In the genomic region with DNA sequence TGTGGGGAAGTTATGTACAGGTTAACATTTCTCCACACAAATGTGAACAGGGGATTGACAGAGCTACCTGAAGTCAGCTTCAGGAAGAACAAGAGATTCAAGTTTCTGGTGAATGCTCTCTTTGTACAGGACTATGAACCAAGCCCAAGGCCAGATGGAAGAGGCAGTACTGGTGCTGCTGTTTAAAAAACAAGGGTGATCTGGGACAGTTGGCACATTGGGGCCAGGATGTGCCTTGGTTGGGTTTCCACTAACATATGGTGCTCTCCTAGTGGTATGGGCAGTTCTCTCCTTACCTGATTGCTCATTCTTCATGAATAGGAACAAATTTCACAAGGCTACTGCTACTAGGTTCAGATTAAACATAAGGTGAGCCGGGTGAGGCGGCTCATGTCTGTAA, we compare ENCODE assay signal across 15 cellular contexts.
"Had no signal": no experiment of that assay in that cellular context is flagged by ENCODE, and none has a peak within 500 bp of the region (broad histone marks: within the 10 kb centered on the region; RNA-seq: fewer than 3 reads in every experiment).

No MANE protein-coding gene starts in this region.

- H3K9me3 ChIP-seq: esophagus squamous epithelium, sigmoid colon, testis had no signal

- H3K27me3 Mint-ChIP-seq: activated naive CD4-positive, alpha-beta T cell treated with anti-CD3 and anti-CD28 coated beads, Interleukin-2, amount 50 U/mL, for 24 hours had no signal

- DNase-seq: activated CD4-positive, alpha-beta T cell treated with anti-CD3 and anti-CD28 coated beads for 4 hours; activated CD8-positive, alpha-beta memory T cell treated with anti-CD3 and anti-CD28 coated beads for 24 hours; dermis blood vessel endothelial cell; endodermal cell; esophagus squamous epithelium; foreskin fibroblast; glutamatergic neuron; natural killer cell; sigmoid colon; stimulated activated naive CD8-positive, alpha-beta T cell treated with anti-CD3 and anti-CD28 coated beads, Interleukin-15, Interleukin-2, amounts not matched to agents 100 U/mL and 50 U/mL, for 24 hours; SW 1271; testis had no signal

- H3K4me3 ChIP-seq: esophagus squamous epithelium, lung, sigmoid colon, testis had no signal

- H3K27ac Mint-ChIP-seq: activated naive CD4-positive, alpha-beta T cell treated with anti-CD3 and anti-CD28 coated beads, Interleukin-2, amount 50 U/mL, for 24 hours; endodermal cell had no signal

- H3K27ac ChIP-seq: sigmoid colon, testis, VCaP had no signal

- H3K4me3 Mint-ChIP-seq: activated naive CD4-positive, alpha-beta T cell treated with anti-CD3 and anti-CD28 coated beads, Interleukin-2, amount 50 U/mL, for 24 hours; endodermal cell; natural killer cell had no signal

- H3K27me3 ChIP-seq: esophagus squamous epithelium, sigmoid colon, testis had no signal

- ATAC-seq: natural killer cell; stimulated activated naive CD8-positive, alpha-beta T cell treated with anti-CD3 and anti-CD28 coated beads, Interleukin-15, Interleukin-2, amounts not matched to agents 100 U/mL and 50 U/mL, for 24 hours had no signal

- H3K9me3 Mint-ChIP-seq: activated naive CD4-positive, alpha-beta T cell treated with anti-CD3 and anti-CD28 coated beads, Interleukin-2, amount 50 U/mL, for 24 hours; natural killer cell had no signal
